15 cellular contexts compared by ENCODE assay signal in genomic region chr6:135257641-135258405, GRCh38.
DNase-seq lines count a peak whose midpoint lies in the region; TF ChIP-seq lines count a peak whose summit lies in the region.
"Had no signal": no experiment of that assay in that cellular context is flagged by ENCODE, and none has a peak within 500 bp of the region (broad histone marks: within the 10 kb centered on the region; RNA-seq: fewer than 3 reads in every experiment).

No MANE protein-coding gene starts in this region.

- TF ChIP-seq CTCF in HFFc6 (IDR thresholded peaks at IDR 0.05) (peak; percentile 55; the same call in 1 of the 2 replicates), epithelial cell of esophagus (IDR thresholded peaks at IDR 0.05; ENCODE audit: insufficient read depth, low read depth, low read length, missing control alignments) (peak; percentile 34), coronary artery (IDR thresholded peaks at IDR 0.05) (no peak)

- H3K36me3 Mint-ChIP-seq in HFFc6 (ENCODE audit: low read depth) = no peaks in the 10 kb centered on the region
- H3K36me3 Mint-ChIP-seq: CD14-positive monocyte, IgD-negative memory B cell had no signal

- H3K4me3 ChIP-seq in epithelial cell of esophagus (ENCODE audit: low read length) (no peak overlapping the region), coronary artery (no peak overlapping the region)
- H3K4me3 ChIP-seq: SJCRH30 had no signal

- H3K27me3 Mint-ChIP-seq in HFFc6 (ENCODE audit: insufficient read depth) = peaks cover 6% of the 10 kb centered on the region
- H3K27me3 Mint-ChIP-seq: IgD-negative memory B cell had no signal

- H3K9me3 Mint-ChIP-seq in HFFc6 = no peaks in the 10 kb centered on the region
- H3K9me3 Mint-ChIP-seq: IgD-negative memory B cell had no signal

- H3K27ac Mint-ChIP-seq in HFFc6 = no peak overlapping the region
- H3K27ac Mint-ChIP-seq: IgD-negative memory B cell had no signal

- H3K4me1 Mint-ChIP-seq in HFFc6 (ENCODE audit: low read depth) = peaks cover 8% of the 10 kb centered on the region; the same call in 1 of the 2 replicates
- H3K4me1 Mint-ChIP-seq: IgD-negative memory B cell had no signal

- no peak overlapping the region for H3K4me3 Mint-ChIP-seq in HFFc6
- H3K4me3 Mint-ChIP-seq: CD14-positive monocyte, IgD-negative memory B cell had no signal

- no peak overlapping the region for H3K27ac ChIP-seq in coronary artery
- H3K27ac ChIP-seq: SJCRH30 had no signal

- peak; percentile 45 for DNase-seq in EH (ENCODE audit: low read depth)
- DNase-seq in HFFc6 = no peak
- peak; percentile 75 for DNase-seq in OCI-M1 (lab: John Stamatoyannopoulos, UW)
- DNase-seq in epithelial cell of esophagus (ENCODE audit: low read depth) = no peak
- DNase-seq in kidney tubule cell (ENCODE audit: low spot score) = no peak
- DNase-seq in GF-D8 (lab: John Stamatoyannopoulos, UW) = no peak
- no peak for DNase-seq in stimulated activated CD4-positive, alpha-beta T cell treated with anti-CD3 and anti-CD28 coated beads, Interleukin-4, amount 100 ng/mL, for 1 hour
- DNase-seq in coronary artery (ENCODE audit: low spot score) = no peak
- DNase-seq: activated effector memory CD4-positive, alpha-beta T cell treated with anti-CD3 and anti-CD28 coated beads, Interleukin-2, amount 50 U/mL, for 16 hours; aorta; NCI-H2081; NCI-H774; SJCRH30 had no signal

Comparison
In these comparisons a context has a peak if more than half of its experiments do, and no peak if none do; other contexts are left out.
1. DNase-seq: peak in EH (single experiment) and OCI-M1 (single experiment); none in HFFc6 (single experiment), epithelial cell of esophagus (single experiment), kidney tubule cell (single experiment), GF-D8 (single experiment), stimulated activated CD4-positive, alpha-beta T cell treated with anti-CD3 and anti-CD28 coated beads, Interleukin-4, amount 100 ng/mL, for 1 hour (single experiment) and coronary artery (single experiment).